ENCODE assay signal across 11 cellular contexts in genomic region chr6:157879034-157879872, GRCh38. TPM values are rescaled to one million over a fixed set of nuclear protein-coding genes. Genes with fewer than 3 reads are reported as not detected.
DNase-seq lines count a peak whose midpoint lies in the region; ATAC-seq, FAIRE-seq and TF ChIP-seq lines count a peak whose summit lies in the region.
"Had no signal": no experiment of that assay in that cellular context is flagged by ENCODE, and none has a peak within 500 bp of the region (broad histone marks: within the 10 kb centered on the region; RNA-seq: fewer than 3 reads in every experiment).

No MANE protein-coding gene starts in this region.

- no peak overlapping the region for H3K4me3 ChIP-seq in heart left ventricle
- H3K4me3 ChIP-seq in HepG2 (replicated peaks in 1 of 3; ENCODE audit: insufficient read depth in 1 of 3, low read depth in 2 of 3, low read length in 3 of 3) = no peak overlapping the region
- H3K4me3 ChIP-seq: mucosa of descending colon had no signal

- BruUV-seq in HepG2 (replicated peaks; lab: Mats Ljungman, UMichigan) = no TSS peak

- H3K36me3 Mint-ChIP-seq in endothelial cell (ENCODE audit: low read depth, unreplicated experiment) = peaks cover 42% of the 10 kb centered on the region

- TF ChIP-seq RAD21 in HepG2 (CRISPR knock-in tag; IDR thresholded peaks at IDR 0.05) = no peak

- H2AFZ ChIP-seq in HepG2 (ENCODE audit: low read length) = no peak overlapping the region

- H4K20me1 ChIP-seq in HepG2 (ENCODE audit: insufficient read depth, low read length) = no peaks in the 10 kb centered on the region; the same call in 1 of the 2 replicates

- H3K4me3 Mint-ChIP-seq in endothelial cell (ENCODE audit: unreplicated experiment) = no peak overlapping the region
- H3K4me3 Mint-ChIP-seq: activated naive CD8-positive, alpha-beta T cell treated with anti-CD3 and anti-CD28 coated beads, Interleukin-2, amount 10 ng/mL, durations not matched to agents 7 days and 5 days had no signal

- DNase-seq in endothelial cell (ENCODE audit: low spot score) (no peak), heart left ventricle (no peak), HepG2 (ENCODE audit: low spot score) (no peak), ecto neural progenitor cell (ENCODE audit: low spot score) (no peak)
- no peak for DNase-seq in activated CD4-positive, CD25-positive, alpha-beta regulatory T cell (lab: John Stamatoyannopoulos, UW)
- DNase-seq: activated naive CD8-positive, alpha-beta T cell treated with anti-CD3 and anti-CD28 coated beads, Interleukin-2, amount 10 ng/mL, durations not matched to agents 7 days and 5 days; Karpas-422; mucosa of descending colon had no signal

- no peak for FAIRE-seq in HepG2 (lab: Jason Lieb, UNC)

- H3K27ac Mint-ChIP-seq in endothelial cell (ENCODE audit: unreplicated experiment) = peak overlapping the region; percentile 72
- H3K27ac Mint-ChIP-seq: activated naive CD8-positive, alpha-beta T cell treated with anti-CD3 and anti-CD28 coated beads, Interleukin-2, amount 10 ng/mL, durations not matched to agents 7 days and 5 days had no signal

- no peaks in the 10 kb centered on the region for H3K9me3 Mint-ChIP-seq in endothelial cell (ENCODE audit: unreplicated experiment)
- H3K9me3 Mint-ChIP-seq: activated naive CD8-positive, alpha-beta T cell treated with anti-CD3 and anti-CD28 coated beads, Interleukin-2, amount 10 ng/mL, durations not matched to agents 7 days and 5 days had no signal

- in situ Hi-C loops in HepG2 (cut with HindIII; ENCODE audit: extremely low pct_ligation_motif_present, low pct_unique_long_range_greater_than_20kb) = no loop called here

- H3K4me1 ChIP-seq in heart left ventricle (peaks cover 0 to 9% (median 0%) of the 10 kb centered on the region in 12 donors), HepG2 (ENCODE audit: insufficient read depth, low read length) (peaks cover 5% of the 10 kb centered on the region)

- peaks cover 58% of the 10 kb centered on the region for H3K4me1 Mint-ChIP-seq in endothelial cell (ENCODE audit: unreplicated experiment)

- CTCF ChIA-PET in HepG2 (lab: Yijun Ruan, JAX; ENCODE audit: low intra/inter-chr PET ratio, low total read pairs) = no interaction called here

- TF ChIP-seq EP300 in HepG2 (IDR thresholded peaks at IDR 0.05; ENCODE audit: low read depth in 2 of 2, low read length in 2 of 2) = no peak
- TF ChIP-seq EP300 in HepG2 (CRISPR knock-in tag; IDR thresholded peaks at IDR 0.05; ENCODE audit: borderline replicate concordance) = no peak

- no peak overlapping the region for H3K4me2 ChIP-seq in HepG2 (ENCODE audit: low read depth, low read length)

- ATAC-seq in GM18520 (IDR thresholded peaks at IDR 0.05; ENCODE audit: unreplicated experiment) (peak; percentile 90), GM21447 (IDR thresholded peaks at IDR 0.05; ENCODE audit: unreplicated experiment) (peak; percentile 84), HG03159 (IDR thresholded peaks at IDR 0.05; ENCODE audit: unreplicated experiment) (peak; percentile 83), heart left ventricle (no peak), HepG2 (no peak)
- ATAC-seq: mucosa of descending colon had no signal

- H3K27me3 ChIP-seq in heart left ventricle = no peaks in the 10 kb centered on the region
- H3K27me3 ChIP-seq in HepG2 (ENCODE audit: control insufficient read depth in 1 of 2, insufficient read depth in 2 of 2, low read length in 2 of 2) = no peaks in the 10 kb centered on the region

- H3K36me3 ChIP-seq in heart left ventricle (peaks cover 0 to 82% (median 60%) of the 10 kb centered on the region in 9 donors), HepG2 (replicated peaks in 1 of 2; ENCODE audit: control insufficient read depth in 1 of 2, insufficient read depth in 2 of 2, low read length in 2 of 2) (peaks cover 22 to 61% of the 10 kb centered on the region in 2 experiments)

- TF ChIP-seq CTCF in endothelial cell (IDR thresholded peaks at IDR 0.05; ENCODE audit: unreplicated experiment) = no peak
- TF ChIP-seq CTCF in heart left ventricle (IDR thresholded peaks at IDR 0.05) = no peak
- no peak for TF ChIP-seq CTCF in HepG2 (CRISPR knock-in tag; IDR thresholded peaks at IDR 0.05)

- WGBS in heart left ventricle, 4 donors = 94 to 96% (median 95%) methylated on average over 12 of the region's 12 CpGs
- WGBS in HepG2 (ENCODE audit: low lambda C conversion rate) = 97% methylated on average over 12 of the region's 12 CpGs

- H3K27ac ChIP-seq in heart left ventricle (no peak overlapping the region), HepG2 (ENCODE audit: extremely low read length, insufficient read depth, low read length) (no peak overlapping the region)

- POLR2A ChIA-PET in HepG2 (lab: Yijun Ruan, JAX) = no interaction called here

- H3K79me2 ChIP-seq in HepG2 (ENCODE audit: insufficient read depth, low read length) = no peaks in the 10 kb centered on the region

- H3K9ac ChIP-seq in HepG2 (ENCODE audit: insufficient read depth, low read depth, low read length) = no peak overlapping the region

- H3K27me3 Mint-ChIP-seq in endothelial cell (ENCODE audit: unreplicated experiment) = no peaks in the 10 kb centered on the region
- H3K27me3 Mint-ChIP-seq: activated naive CD8-positive, alpha-beta T cell treated with anti-CD3 and anti-CD28 coated beads, Interleukin-2, amount 10 ng/mL, durations not matched to agents 7 days and 5 days had no signal

- TF ChIP-seq POLR2A in heart left ventricle (IDR thresholded peaks at IDR 0.05) = no peak
- TF ChIP-seq POLR2A in HepG2 (IDR thresholded peaks at IDR 0.05; ENCODE audit: insufficient read depth in 1 of 2, low read depth in 2 of 2, low read length in 2 of 2) = no peak

- intact Hi-C loops in heart left ventricle (cut with DNase I) (loop anchor here in 3 of 10 donors (5.0 to 10.0 kb wide), 3 partner anchors 122 to 214 kb away; no protein-coding TSS in a partner anchor), HepG2 (cut with micrococcal nuclease; ENCODE audit: unreplicated experiment) (loop anchor here (10.0 kb wide), 1 partner anchor 214 kb away; no protein-coding TSS in a partner anchor)

- H3K9me3 ChIP-seq in heart left ventricle = no peaks in the 10 kb centered on the region
- H3K9me3 ChIP-seq in HepG2 (ENCODE audit: low read length) = no peaks in the 10 kb centered on the region
- H3K9me3 ChIP-seq: mucosa of descending colon had no signal

TF ChIP-seq in HepG2, 621 proteins besides CTCF, POLR2A, EP300 and RAD21 (continues in another document):
- no peak for TF ChIP-seq HMGXB4 (CRISPR knock-in tag; IDR thresholded peaks at IDR 0.05; ENCODE audit: borderline replicate concordance in 1 of 2, low read depth in 1 of 2)
- no peak for TF ChIP-seq SRSF1 (optimal IDR thresholded peaks at IDR 0.05; ENCODE audit: low read depth, low read length)
- no peak for TF ChIP-seq NCOA1 (CRISPR knock-in tag; IDR thresholded peaks at IDR 0.05)
- TF ChIP-seq GLI4 (CRISPR knock-in tag; IDR thresholded peaks at IDR 0.05; ENCODE audit: borderline replicate concordance) = no peak

RNA-seq across cellular contexts. Expression of gene SNX9, which starts 56.2 kb away (rescaled TPM):
- total RNA-seq in endothelial cell (ENCODE audit: unreplicated experiment) (68.6 TPM), heart left ventricle (10 to 100 TPM; 27.6 to 44.0 (median 32.7) TPM), HepG2 (2016; rRNA removed; fragmentation: Illumina TruSeq; extraction: Trizol) (21.9 and 27.7 TPM in 2 replicates)
- polyA plus RNA-seq in heart left ventricle (10 to 100 TPM; 15.4 to 30.2 TPM), HepG2 (2011; rRNA removed) (35.2 and 36.0 TPM in 2 replicates)
- total RNA-seq in HepG2 (2016; cell fraction: cytosol; rRNA removed; fragmentation: Illumina TruSeq; extraction: Trizol; ENCODE audit: low read depth) = 3.3 and 3.5 TPM in 2 replicates
- total RNA-seq in HepG2 (2016; cell fraction: insoluble cytoplasmic fraction; rRNA removed; fragmentation: Illumina TruSeq; extraction: Trizol) = 20.6 and 26.2 TPM in 2 replicates
- 11.1 and 12.4 TPM in 2 replicates for total RNA-seq in HepG2 (2016; cell fraction: membrane; rRNA removed; fragmentation: Illumina TruSeq; extraction: Trizol)
- total RNA-seq in HepG2 (2016; cell fraction: nucleus; rRNA removed; fragmentation: Illumina TruSeq; extraction: Trizol) = 15.6 and 15.7 TPM in 2 replicates
- polyA plus RNA-seq in HepG2 (2011; cell fraction: cytosol; rRNA removed) = 25.8 and 32.1 TPM in 2 replicates
- 24.9 and 25.2 TPM in 2 replicates for polyA plus RNA-seq in HepG2 (2011; cell fraction: nucleus; rRNA removed)
- polyA plus RNA-seq in HepG2 (2012) = 29.4 and 32.2 TPM in 2 replicates
- polyA plus RNA-seq in HepG2 (2016; cell fraction: cytosol; fragmentation: Illumina TruSeq; extraction: Trizol; ENCODE audit: low read depth) = 2.4 and 2.5 TPM in 2 replicates
- 27.0 and 29.7 TPM in 2 replicates for polyA plus RNA-seq in HepG2 (2016; cell fraction: insoluble cytoplasmic fraction; fragmentation: Illumina TruSeq; extraction: Trizol; ENCODE audit: low read depth)
- 6.8 and 7.3 TPM in 2 replicates for polyA plus RNA-seq in HepG2 (2016; cell fraction: membrane; fragmentation: Illumina TruSeq; extraction: Trizol; ENCODE audit: low read depth)
- polyA plus RNA-seq in HepG2 (2016; cell fraction: nucleus; fragmentation: Illumina TruSeq; extraction: Trizol; ENCODE audit: insufficient read depth, low read depth) = 20.8 and 21.2 TPM in 2 replicates
- polyA minus RNA-seq in HepG2 (2011; rRNA and poly(A)+ RNA removed; ENCODE audit: low replicate concordance) = 17.0 and 19.8 TPM in 2 replicates
- polyA minus RNA-seq in HepG2 (2011; cell fraction: cytosol; rRNA and poly(A)+ RNA removed) = 22.7 and 25.5 TPM in 2 replicates
- 26.1 and 28.5 TPM in 2 replicates for polyA minus RNA-seq in HepG2 (2011; cell fraction: nucleus; rRNA and poly(A)+ RNA removed)

Comparison
In these comparisons a context has a peak if more than half of its experiments do, and no peak if none do; other contexts are left out.
1. ATAC-seq: peak in GM18520 (single experiment), GM21447 (single experiment) and HG03159 (single experiment); none in heart left ventricle (0 of 4) and HepG2 (single experiment).